20 cellular contexts compared by ENCODE assay signal in the genomic region with DNA sequence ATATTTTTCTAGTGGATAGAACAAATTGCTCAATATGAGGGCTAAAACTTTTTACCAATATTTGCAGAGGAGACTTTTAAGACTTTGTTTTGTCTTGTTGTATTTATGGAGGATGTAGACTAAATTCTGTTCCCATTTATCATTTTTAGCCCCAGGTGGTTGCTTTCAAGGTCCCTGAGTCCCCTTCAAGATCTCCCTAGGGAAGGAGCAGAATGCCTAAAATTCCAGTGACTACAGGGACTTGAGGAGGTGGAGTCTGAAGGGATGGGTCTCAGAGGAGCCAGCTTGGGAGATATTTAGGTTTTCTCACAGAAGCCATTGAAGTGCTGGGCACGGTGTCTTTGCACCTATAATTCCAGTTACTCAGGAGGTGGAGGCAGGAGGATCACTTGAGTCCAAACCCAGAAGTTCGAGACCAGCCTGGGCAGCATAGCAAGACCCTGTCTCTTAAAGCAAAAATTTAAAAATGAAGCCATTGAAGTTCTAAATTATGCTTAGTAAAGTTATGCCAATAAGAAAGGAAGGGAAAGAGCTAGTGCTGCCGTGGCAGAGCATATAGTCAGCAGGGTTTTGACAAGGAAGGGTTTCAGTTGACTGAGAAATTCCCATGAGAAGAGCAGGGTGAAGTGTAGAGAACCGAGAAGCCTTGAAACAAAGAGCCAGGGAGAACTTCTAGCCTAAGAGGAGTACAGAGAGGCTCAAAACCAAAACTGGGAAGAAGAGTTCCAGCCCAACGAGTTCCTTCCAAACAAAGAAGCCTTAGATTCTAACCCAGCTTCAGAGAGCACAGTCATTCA. TPM values are rescaled to one million over a fixed set of nuclear protein-coding genes. Genes with fewer than 3 reads are reported as not detected.
DNase-seq lines count a peak whose midpoint lies in the region; ATAC-seq, FAIRE-seq and TF ChIP-seq lines count a peak whose summit lies in the region.
"Had no signal": no experiment of that assay in that cellular context is flagged by ENCODE, and none has a peak within 500 bp of the region (broad histone marks: within the 10 kb centered on the region; RNA-seq: fewer than 3 reads in every experiment).

No MANE protein-coding gene starts in this region.

- no peak for ATAC-seq in A549
- ATAC-seq: activated CD8-positive, alpha-beta memory T cell treated with anti-CD3 and anti-CD28 coated beads, Interleukin-2, amount 10 ng/mL, durations not matched to agents 7 days and 5 days had no signal

- H3T11ph ChIP-seq in H9 (ENCODE audit: low read length), result no peak overlapping the region

- H3K23me2 ChIP-seq in H9 (ENCODE audit: insufficient read length, low read depth, low read length, poor library complexity, severe bottlenecking), result no peaks in the 10 kb centered on the region

- H3K4me3 ChIP-seq in A549, result no peak overlapping the region
- H3K4me3 ChIP-seq: neural progenitor cell had no signal

- H3K18ac ChIP-seq in H9 (ENCODE audit: insufficient read length, low read depth, low read length), result no peak overlapping the region

- no peak overlapping the region for H2BK15ac ChIP-seq in H9 (ENCODE audit: low read depth, low read length)

- no peak overlapping the region for H2AFZ ChIP-seq in H9 (ENCODE audit: low read length)
- H2AFZ ChIP-seq: neural progenitor cell had no signal

- no peaks in the 10 kb centered on the region for H3K79me2 ChIP-seq in H9 (ENCODE audit: insufficient read depth, low read length)

- no peak for TF ChIP-seq CTCF in A549 (IDR thresholded peaks at IDR 0.05)
- TF ChIP-seq CTCF in H9 (conservative IDR thresholded peaks at IDR 0.05), result no peak
- TF ChIP-seq CTCF in chondrocyte (IDR thresholded peaks at IDR 0.05), result no peak
- no peak for TF ChIP-seq CTCF in mesothelial cell of epicardium (IDR thresholded peaks at IDR 0.05; ENCODE audit: unreplicated experiment)

- CTCF ChIA-PET in A549 (lab: Yijun Ruan, JAX), result interaction anchor here (1.2 kb wide), 1 partner anchor 8 kb away, joined by 3 read pairs; no protein-coding TSS in a partner anchor

- no peak overlapping the region for H2BK120ac ChIP-seq in H9 (ENCODE audit: low read depth, low read length, poor library complexity, severe bottlenecking)

- H3K27ac Mint-ChIP-seq in H9 (peak overlapping the region; percentile 3 to 82 (median 16); a peak in 5 of 7 replicates), chondrocyte (ENCODE audit: unreplicated experiment) (peak overlapping the region; percentile 92), mesothelial cell of epicardium (peak overlapping the region; percentile 88)
- H3K27ac Mint-ChIP-seq: activated CD8-positive, alpha-beta memory T cell treated with anti-CD3 and anti-CD28 coated beads, Interleukin-2, amount 10 ng/mL, durations not matched to agents 7 days and 5 days; IgD-negative memory B cell; neural progenitor cell; T-helper 1 cell treated with Interleukin-12 subunit alpha and Interleukin-12 subunit beta and Interleukin-4 antibody, amounts not matched to agents 30 μg/mL and 1 μg/mL, for 36 hours had no signal

- no peak overlapping the region for H2BK20ac ChIP-seq in H9 (ENCODE audit: low read depth, low read length, poor library complexity, severe bottlenecking)

- POLR2A ChIA-PET in A549 (lab: Yijun Ruan, JAX), result no interaction called here

- no peak overlapping the region for H3K9ac ChIP-seq in H9 (ENCODE audit: extremely low read depth, insufficient read length, low read length)
- H3K9ac ChIP-seq: neural progenitor cell had no signal

- WGBS in A549 (ENCODE audit: missing lambda C conversion rate), result 76% methylated on average over 5 of the region's 5 CpGs
- WGBS in H9 (ENCODE audit: extremely low coverage, insufficient read length, low lambda C conversion rate), result no CpG with 5 or more reads among the region's 5 CpGs

- peaks cover 12% of the 10 kb centered on the region; the same call in 2 of the 3 replicates for H3K9me3 ChIP-seq in A549
- H3K9me3 ChIP-seq in H9 (ENCODE audit: control insufficient read depth, low read depth, low read length), result no peaks in the 10 kb centered on the region

- H3K4me1 ChIP-seq in A549 (peaks cover 41% of the 10 kb centered on the region), H9 (ENCODE audit: insufficient read depth, low read length) (no peaks in the 10 kb centered on the region; the same call in 1 of the 2 replicates)

- no peak overlapping the region for H3K14ac ChIP-seq in H9 (ENCODE audit: insufficient read depth, low read length)

- no peak for TF ChIP-seq POLR2A in A549 (IDR thresholded peaks at IDR 0.05; ENCODE audit: low read length)

- H3K36me3 Mint-ChIP-seq in H9 (ENCODE audit: insufficient read depth in 1 of 3, low read depth in 3 of 3), result peaks cover 8 to 20% (median 19%) of the 10 kb centered on the region in 3 experiments
- H3K36me3 Mint-ChIP-seq in chondrocyte (ENCODE audit: low read depth), result peaks cover 7% of the 10 kb centered on the region
- peaks cover 22% of the 10 kb centered on the region for H3K36me3 Mint-ChIP-seq in mesothelial cell of epicardium
- H3K36me3 Mint-ChIP-seq: activated CD8-positive, alpha-beta memory T cell treated with anti-CD3 and anti-CD28 coated beads, Interleukin-2, amount 10 ng/mL, durations not matched to agents 7 days and 5 days had no signal

- H3K56ac ChIP-seq in H9 (ENCODE audit: insufficient read length, low read depth, low read length), result no peak overlapping the region

- H4K5ac ChIP-seq in H9 (ENCODE audit: insufficient read length, low read depth, low read length), result no peak overlapping the region

- no peak overlapping the region for H3K4ac ChIP-seq in H9 (ENCODE audit: low read depth, low read length)

- H4K91ac ChIP-seq in H9 (ENCODE audit: insufficient read length, low read depth, low read length), result no peak overlapping the region

- H3K27me3 Mint-ChIP-seq in H9 (ENCODE audit: low read depth) (no peaks in the 10 kb centered on the region), chondrocyte (ENCODE audit: low read depth) (no peaks in the 10 kb centered on the region), mesothelial cell of epicardium (ENCODE audit: low read depth) (no peaks in the 10 kb centered on the region)
- H3K27me3 Mint-ChIP-seq: activated CD8-positive, alpha-beta memory T cell treated with anti-CD3 and anti-CD28 coated beads, Interleukin-2, amount 10 ng/mL, durations not matched to agents 7 days and 5 days; CD8-positive, alpha-beta memory T cell; IgD-negative memory B cell had no signal

- no peaks in the 10 kb centered on the region for H3K79me1 ChIP-seq in H9 (ENCODE audit: insufficient read depth, low read depth, low read length, poor library complexity, severe bottlenecking)

- H2BK5ac ChIP-seq in H9 (ENCODE audit: insufficient read length, low read length), result no peak overlapping the region

- TF ChIP-seq RAD21 in A549 (conservative IDR thresholded peaks at IDR 0.05 in 1 of 2, IDR thresholded peaks at IDR 0.05 in 1 of 2), result no peak

- no peak overlapping the region for H2BK12ac ChIP-seq in H9 (ENCODE audit: insufficient read length, low read depth, low read length)

- H3K4me1 Mint-ChIP-seq in H9 (peaks cover 24 to 37% of the 10 kb centered on the region in 2 experiments), chondrocyte (ENCODE audit: low read depth) (peaks cover 61% of the 10 kb centered on the region), mesothelial cell of epicardium (peaks cover 46% of the 10 kb centered on the region)
- H3K4me1 Mint-ChIP-seq: CD8-positive, alpha-beta memory T cell; neural progenitor cell had no signal

- DNase-seq in A549 (ENCODE audit: low read depth in 1 of 2, low spot score in 1 of 2) (no peak), H9 (no peak), chondrocyte (ENCODE audit: low spot score) (no peak), mesothelial cell of epicardium (ENCODE audit: low spot score in 2 of 2, unreplicated experiment in 2 of 2) (no peak), Kasumi-1 (lab: John Stamatoyannopoulos, UW) (no peak), T1000 (lab: John Stamatoyannopoulos, UW) (no peak), GM19240 (ENCODE audit: insufficient read length, low spot score) (no peak), DMS114 treated with DMSO at 0.1 percent for 48 hours (lab: John Stamatoyannopoulos, UW; ENCODE audit: unreplicated experiment) (no peak)
- DNase-seq: activated CD4-positive, CD25-positive, alpha-beta regulatory T cell; activated CD8-positive, alpha-beta memory T cell treated with anti-CD3 and anti-CD28 coated beads, Interleukin-2, amount 10 ng/mL, durations not matched to agents 7 days and 5 days; activated effector memory CD4-positive, alpha-beta T cell treated with anti-CD3 and anti-CD28 coated beads, Interleukin-2, amount 50 U/mL, for 16 hours; CD8-positive, alpha-beta memory T cell; NCI-H2081; NCI-H510A treated with DMSO at 0.1 percent for 48 hours; retina; SHP77; stimulated activated naive CD4-positive, alpha-beta T cell treated with Interleukin-2 at 50 U/mL for 16 hours had no signal

- H3K27ac ChIP-seq in A549 (peak overlapping the region in 1 of 2 experiments; percentile 28; a peak in 3 of 6 replicates), H9 (ENCODE audit: insufficient read length, low read depth, low read length) (no peak overlapping the region)
- H3K27ac ChIP-seq: neural progenitor cell had no signal

- no peaks in the 10 kb centered on the region for H3K27me3 ChIP-seq in H9 (ENCODE audit: insufficient read depth, low read length)
- H3K27me3 ChIP-seq: neural progenitor cell had no signal

- H4K20me1 ChIP-seq in H9 (ENCODE audit: control insufficient read depth, insufficient read depth, insufficient read length), result no peaks in the 10 kb centered on the region

- no peak overlapping the region for H2AK5ac ChIP-seq in H9 (ENCODE audit: insufficient read length, low read length)

- no peak for FAIRE-seq in A549 (lab: Jason Lieb, UNC)

- no peak overlapping the region for H3K23ac ChIP-seq in H9 (ENCODE audit: insufficient read length, low read depth, low read length)

- H4K8ac ChIP-seq in H9 (replicated peaks; ENCODE audit: insufficient read length, low read depth, low read length), result no peak overlapping the region

- peak overlapping the region; percentile 10; the same call in 1 of the 3 replicates for H3K4me2 ChIP-seq in A549
- no peak overlapping the region for H3K4me2 ChIP-seq in H9 (ENCODE audit: insufficient read depth, insufficient read length, low read length)
- H3K4me2 ChIP-seq: neural progenitor cell had no signal

- H3K4me3 Mint-ChIP-seq in H9, result no peak overlapping the region
- peak overlapping the region; percentile 54 for H3K4me3 Mint-ChIP-seq in chondrocyte (ENCODE audit: unreplicated experiment)
- H3K4me3 Mint-ChIP-seq in mesothelial cell of epicardium, result no peak overlapping the region
- H3K4me3 Mint-ChIP-seq: activated CD8-positive, alpha-beta memory T cell treated with anti-CD3 and anti-CD28 coated beads, Interleukin-2, amount 10 ng/mL, durations not matched to agents 7 days and 5 days; CD8-positive, alpha-beta memory T cell; IgD-negative memory B cell; neural progenitor cell; T-helper 1 cell treated with Interleukin-12 subunit alpha and Interleukin-12 subunit beta and Interleukin-4 antibody, amounts not matched to agents 30 μg/mL and 1 μg/mL, for 36 hours had no signal

- no peak for TF ChIP-seq EP300 in A549 (IDR thresholded peaks at IDR 0.05)

- H3K9me3 Mint-ChIP-seq in H9 (peaks cover 11 to 16% of the 10 kb centered on the region in 2 experiments), chondrocyte (ENCODE audit: low read depth) (peaks cover 14% of the 10 kb centered on the region), mesothelial cell of epicardium (peaks cover 14% of the 10 kb centered on the region)
- H3K9me3 Mint-ChIP-seq: CD8-positive, alpha-beta memory T cell; T-helper 1 cell treated with Interleukin-12 subunit alpha and Interleukin-12 subunit beta and Interleukin-4 antibody, amounts not matched to agents 30 μg/mL and 1 μg/mL, for 36 hours had no signal

RNA-seq across cellular contexts. Expression of a gene that starts 43.4 kb away (rescaled TPM):
- 53.9 and 54.1 TPM in 2 replicates for polyA plus RNA-seq in A549 (2011; rRNA removed)
- polyA plus RNA-seq in A549 (2012; cell fraction: cytosol; rRNA removed), result 33.8 and 36.9 TPM in 2 replicates
- 24.3 and 27.1 TPM in 2 replicates for polyA plus RNA-seq in A549 (2012; cell fraction: nucleus; rRNA removed)
- polyA plus RNA-seq in A549 (2017; fragmentation: RNase III; extraction: RNeasy Plus Mini Kit Qiagen cat#74134 plus additional on column Dnase treatment), result 57.3 to 63.5 TPM (median 62.0 TPM) in 3 replicates
- 17.3 and 18.9 TPM in 2 replicates for polyA minus RNA-seq in A549 (2011; rRNA and poly(A)+ RNA removed)
- total RNA-seq in H9 (2021), result 31.5 and 34.6 TPM in 2 replicates
- total RNA-seq in chondrocyte, result 36.7 to 43.1 TPM (median 37.0 TPM) in 3 replicates
- 36.1 to 40.3 TPM (median 37.9 TPM) in 3 replicates for total RNA-seq in mesothelial cell of epicardium

Comparison
In these comparisons a context has a peak if more than half of its experiments do, and no peak if none do; other contexts are left out.
1. H3K27ac Mint-ChIP-seq: peak in every context shown above with its lines; median percentile 92 in chondrocyte; 88 in mesothelial cell of epicardium; 16 in H9.